In the genomic region with DNA sequence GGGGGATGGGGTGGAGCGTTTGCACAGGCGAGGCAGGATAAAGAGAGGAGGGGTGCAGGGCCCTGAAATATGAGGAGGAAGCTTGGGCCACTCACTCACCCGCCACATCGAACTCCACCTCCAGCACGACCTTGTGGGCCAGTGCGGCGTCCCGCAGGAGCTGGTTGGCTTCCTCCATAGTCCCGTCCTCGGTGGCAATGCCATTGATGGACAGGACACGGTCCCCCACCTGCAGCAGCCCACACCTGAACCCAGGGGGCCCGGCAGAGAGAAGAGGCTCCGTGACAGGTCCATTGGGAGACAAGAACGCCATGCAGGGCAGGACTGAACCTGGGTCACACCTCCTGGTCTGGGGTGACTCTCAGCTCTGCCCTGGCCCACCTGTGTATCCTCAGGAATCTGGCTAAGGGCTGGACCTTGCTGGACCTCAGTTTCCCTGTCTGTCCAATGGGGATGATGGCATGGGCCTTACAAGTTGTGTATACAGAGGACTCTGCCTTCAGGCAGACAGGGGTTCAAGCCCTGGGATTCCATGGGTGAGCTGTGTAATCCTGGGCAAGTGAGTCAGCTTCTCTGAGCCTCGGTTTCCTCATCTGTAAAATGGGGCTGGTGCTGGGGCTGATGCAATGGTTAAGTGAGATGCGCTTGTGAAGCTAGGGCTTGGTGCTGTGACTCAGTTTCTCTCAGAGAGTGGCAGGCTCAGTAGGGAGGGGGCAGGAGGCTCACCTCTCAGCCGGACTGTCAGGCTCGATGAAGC, we compare ENCODE assay signal across 18 cellular contexts. TPM values are rescaled to one million over a fixed set of nuclear protein-coding genes. Genes with fewer than 3 reads are reported as not detected.
DNase-seq lines count a peak whose midpoint lies in the region; ATAC-seq and TF ChIP-seq lines count a peak whose summit lies in the region.
"Had no signal": no experiment of that assay in that cellular context is flagged by ENCODE, and none has a peak within 500 bp of the region (broad histone marks: within the 10 kb centered on the region; RNA-seq: fewer than 3 reads in every experiment).

No MANE protein-coding gene starts in this region.

- intact Hi-C loops in activated CD4-positive, alpha-beta memory T cell treated with anti-CD3 and anti-CD28 coated beads for 36 hours (cut with micrococcal nuclease) = loop anchor here (2.0 kb wide), 1 partner anchor 35 kb away; no protein-coding TSS in a partner anchor
- intact Hi-C loops in ovary (cut with DNase I) = no loop called here

- H3K4ac ChIP-seq in H9 (ENCODE audit: low read depth, low read length) = no peak overlapping the region

- H3K4me1 Mint-ChIP-seq in activated CD4-positive, alpha-beta memory T cell treated with anti-CD3 and anti-CD28 coated beads for 36 hours (ENCODE audit: low read depth) = peaks cover 4% of the 10 kb centered on the region
- H3K4me1 Mint-ChIP-seq in activated CD4-positive, alpha-beta memory T cell treated with anti-CD3 and anti-CD28 coated beads, Interleukin-2, amount 10 ng/mL, durations not matched to agents 7 days and 5 days = no peaks in the 10 kb centered on the region
- H3K4me1 Mint-ChIP-seq in H9 = peaks cover 12 to 19% of the 10 kb centered on the region in 2 experiments
- no peaks in the 10 kb centered on the region for H3K4me1 Mint-ChIP-seq in endodermal cell

- H3K4me3 ChIP-seq in endodermal cell (ENCODE audit: low read length) (no peak overlapping the region), ovary (no peak overlapping the region)

- WGBS in H9 (ENCODE audit: extremely low coverage, insufficient read length, low lambda C conversion rate) = no CpG with 5 or more reads among the region's 18 CpGs
- 90 to 97% methylated on average over 10 to 18 of the region's 18 CpGs for WGBS in endodermal cell (ENCODE audit: insufficient coverage in 1 of 2, insufficient read length in 1 of 2), 2 experiments
- 76 to 82% (median 76%) methylated on average over 14 to 18 of the region's 18 CpGs for WGBS in ovary, 3 donors

- no peaks in the 10 kb centered on the region for H3K79me1 ChIP-seq in H9 (ENCODE audit: insufficient read depth, low read depth, low read length, poor library complexity, severe bottlenecking)

- H2BK5ac ChIP-seq in H9 (ENCODE audit: insufficient read length, low read length) = no peak overlapping the region

- no peak for TF ChIP-seq POLR2A in ovary (IDR thresholded peaks at IDR 0.05)

- H3K36me3 ChIP-seq in endodermal cell (ENCODE audit: control insufficient read depth, insufficient read depth, low read length) (no peaks in the 10 kb centered on the region), ovary (no peaks in the 10 kb centered on the region)

- POLR2A ChIA-PET in activated CD4-positive, alpha-beta memory T cell treated with anti-CD3 and anti-CD28 coated beads for 36 hours (lab: Charles Lee) = no interaction called here
- POLR2A ChIA-PET in activated CD4-positive, alpha-beta memory T cell treated with anti-CD3 and anti-CD28 coated beads, Interleukin-2, amount 10 ng/mL, durations not matched to agents 7 days and 5 days (lab: Charles Lee) = no interaction called here

- H3K4me1 ChIP-seq in H9 (ENCODE audit: insufficient read depth, low read length) (no peaks in the 10 kb centered on the region; the same call in 1 of the 2 replicates), endodermal cell (ENCODE audit: control insufficient read depth, insufficient read depth, low read length) (no peaks in the 10 kb centered on the region), ovary (ENCODE audit: insufficient read depth) (no peaks in the 10 kb centered on the region)

- peak; percentile 3 for DNase-seq in activated CD4-positive, alpha-beta memory T cell treated with anti-CD3 and anti-CD28 coated beads for 36 hours
- DNase-seq in activated CD4-positive, alpha-beta memory T cell treated with anti-CD3 and anti-CD28 coated beads, Interleukin-2, amount 10 ng/mL, durations not matched to agents 7 days and 5 days = no peak
- DNase-seq in H9 = peak; percentile 26
- DNase-seq in endodermal cell = peak; percentile 44
- peak in 3 of 5 donors; percentile 9 to 23 (median 14) for DNase-seq in ovary
- DNase-seq in activated gamma-delta T cell treated with Interleukin-2 at 50 U/mL for 16 hours = no peak
- DNase-seq: 8988T; CD4-positive, alpha-beta memory T cell; DMS53; H7; NCI-H1417; NCI-H187 treated with DMSO at 0.1 percent for 48 hours; NCI-H526 treated with DMSO at 0.1 percent for 48 hours; OCI-M1 had no signal

- no peaks in the 10 kb centered on the region for H3K79me2 ChIP-seq in H9 (ENCODE audit: insufficient read depth, low read length)

- CTCF ChIA-PET in activated CD4-positive, alpha-beta memory T cell treated with anti-CD3 and anti-CD28 coated beads for 36 hours (lab: Charles Lee) = interaction anchor here (6.4 kb wide), 1 partner anchor 34 kb away, joined by 41 read pairs; no protein-coding TSS in a partner anchor
- CTCF ChIA-PET in activated CD4-positive, alpha-beta memory T cell treated with anti-CD3 and anti-CD28 coated beads, Interleukin-2, amount 10 ng/mL, durations not matched to agents 7 days and 5 days (lab: Charles Lee) = no interaction called here

- H2BK15ac ChIP-seq in H9 (ENCODE audit: low read depth, low read length) = no peak overlapping the region

- H2BK20ac ChIP-seq in H9 (ENCODE audit: low read depth, low read length, poor library complexity, severe bottlenecking) = no peak overlapping the region

- H3K9me3 ChIP-seq in H9 (ENCODE audit: control insufficient read depth, low read depth, low read length) (no peaks in the 10 kb centered on the region), endodermal cell (ENCODE audit: control insufficient read depth, low read length) (no peaks in the 10 kb centered on the region), ovary (no peaks in the 10 kb centered on the region)

- peaks cover 3% of the 10 kb centered on the region for H3K27me3 Mint-ChIP-seq in activated CD4-positive, alpha-beta memory T cell treated with anti-CD3 and anti-CD28 coated beads for 36 hours
- H3K27me3 Mint-ChIP-seq in activated CD4-positive, alpha-beta memory T cell treated with anti-CD3 and anti-CD28 coated beads, Interleukin-2, amount 10 ng/mL, durations not matched to agents 7 days and 5 days = no peaks in the 10 kb centered on the region
- H3K27me3 Mint-ChIP-seq in H9 (ENCODE audit: low read depth) (peaks cover 3% of the 10 kb centered on the region), endodermal cell (ENCODE audit: insufficient read depth) (peaks cover 2% of the 10 kb centered on the region)

- no peak overlapping the region for H3K14ac ChIP-seq in H9 (ENCODE audit: insufficient read depth, low read length)

- H4K8ac ChIP-seq in H9 (replicated peaks; ENCODE audit: insufficient read length, low read depth, low read length) = no peak overlapping the region

- H3K56ac ChIP-seq in H9 (ENCODE audit: insufficient read length, low read depth, low read length) = no peak overlapping the region

- H3K4me2 ChIP-seq in H9 (ENCODE audit: insufficient read depth, insufficient read length, low read length) = no peak overlapping the region

- no peak for TF ChIP-seq EP300 in ovary (IDR thresholded peaks at IDR 0.05)

- no peak for ATAC-seq in HG02763 (IDR thresholded peaks at IDR 0.05; ENCODE audit: unreplicated experiment)
- no peak for ATAC-seq in HG03097 (IDR thresholded peaks at IDR 0.05; ENCODE audit: low FRiP score, unreplicated experiment)

- H2BK12ac ChIP-seq in H9 (ENCODE audit: insufficient read length, low read depth, low read length) = no peak overlapping the region

- no peak overlapping the region for H3K27ac ChIP-seq in H9 (ENCODE audit: insufficient read length, low read depth, low read length)
- no peak overlapping the region for H3K27ac ChIP-seq in endodermal cell (ENCODE audit: low read depth, low read length)
- no peak overlapping the region for H3K27ac ChIP-seq in ovary

- no peak overlapping the region for H3K4me3 Mint-ChIP-seq in activated CD4-positive, alpha-beta memory T cell treated with anti-CD3 and anti-CD28 coated beads for 36 hours
- no peak overlapping the region for H3K4me3 Mint-ChIP-seq in activated CD4-positive, alpha-beta memory T cell treated with anti-CD3 and anti-CD28 coated beads, Interleukin-2, amount 10 ng/mL, durations not matched to agents 7 days and 5 days
- H3K4me3 Mint-ChIP-seq in H9 (no peak overlapping the region), endodermal cell (no peak overlapping the region)
- H3K4me3 Mint-ChIP-seq: CD4-positive, alpha-beta memory T cell had no signal

- no peak overlapping the region for H3K27ac Mint-ChIP-seq in activated CD4-positive, alpha-beta memory T cell treated with anti-CD3 and anti-CD28 coated beads for 36 hours
- H3K27ac Mint-ChIP-seq in activated CD4-positive, alpha-beta memory T cell treated with anti-CD3 and anti-CD28 coated beads, Interleukin-2, amount 10 ng/mL, durations not matched to agents 7 days and 5 days = no peak overlapping the region
- H3K27ac Mint-ChIP-seq in H9 (no peak overlapping the region), endodermal cell (no peak overlapping the region)
- H3K27ac Mint-ChIP-seq: CD4-positive, alpha-beta memory T cell had no signal

- no peak overlapping the region for H2AFZ ChIP-seq in H9 (ENCODE audit: low read length)

- H4K20me1 ChIP-seq in H9 (ENCODE audit: control insufficient read depth, insufficient read depth, insufficient read length) = no peaks in the 10 kb centered on the region

- no peak overlapping the region for H2AK5ac ChIP-seq in H9 (ENCODE audit: insufficient read length, low read length)

- H2BK120ac ChIP-seq in H9 (ENCODE audit: low read depth, low read length, poor library complexity, severe bottlenecking) = no peak overlapping the region

- H3K9me3 Mint-ChIP-seq in activated CD4-positive, alpha-beta memory T cell treated with anti-CD3 and anti-CD28 coated beads for 36 hours = no peaks in the 10 kb centered on the region
- H3K9me3 Mint-ChIP-seq in activated CD4-positive, alpha-beta memory T cell treated with anti-CD3 and anti-CD28 coated beads, Interleukin-2, amount 10 ng/mL, durations not matched to agents 7 days and 5 days = no peaks in the 10 kb centered on the region
- H3K9me3 Mint-ChIP-seq in H9 (no peaks in the 10 kb centered on the region), endodermal cell (no peaks in the 10 kb centered on the region)

- H4K5ac ChIP-seq in H9 (ENCODE audit: insufficient read length, low read depth, low read length) = no peak overlapping the region

- H3K23ac ChIP-seq in H9 (ENCODE audit: insufficient read length, low read depth, low read length) = no peak overlapping the region

- H3T11ph ChIP-seq in H9 (ENCODE audit: low read length) = no peak overlapping the region

- H4K91ac ChIP-seq in H9 (ENCODE audit: insufficient read length, low read depth, low read length) = no peak overlapping the region

- TF ChIP-seq CTCF in H9 (conservative IDR thresholded peaks at IDR 0.05) (no peak), endodermal cell (conservative IDR thresholded peaks at IDR 0.05) (no peak), ovary (IDR thresholded peaks at IDR 0.05) (no peak)

- no peaks in the 10 kb centered on the region for H3K23me2 ChIP-seq in H9 (ENCODE audit: insufficient read length, low read depth, low read length, poor library complexity, severe bottlenecking)

- H3K9ac ChIP-seq in H9 (ENCODE audit: extremely low read depth, insufficient read length, low read length) (no peak overlapping the region), endodermal cell (ENCODE audit: extremely low read depth, low read length, poor library complexity, severe bottlenecking) (no peak overlapping the region)

- no peaks in the 10 kb centered on the region for H3K36me3 Mint-ChIP-seq in activated CD4-positive, alpha-beta memory T cell treated with anti-CD3 and anti-CD28 coated beads for 36 hours
- no peaks in the 10 kb centered on the region for H3K36me3 Mint-ChIP-seq in activated CD4-positive, alpha-beta memory T cell treated with anti-CD3 and anti-CD28 coated beads, Interleukin-2, amount 10 ng/mL, durations not matched to agents 7 days and 5 days (ENCODE audit: low read depth)
- no peaks in the 10 kb centered on the region for H3K36me3 Mint-ChIP-seq in H9 (ENCODE audit: insufficient read depth in 1 of 3, low read depth in 3 of 3)
- no peaks in the 10 kb centered on the region for H3K36me3 Mint-ChIP-seq in endodermal cell (ENCODE audit: low read depth)
- H3K36me3 Mint-ChIP-seq: CD4-positive, alpha-beta memory T cell had no signal

- no peak overlapping the region for H3K18ac ChIP-seq in H9 (ENCODE audit: insufficient read length, low read depth, low read length)

- H3K27me3 ChIP-seq in H9 (ENCODE audit: insufficient read depth, low read length) (no peaks in the 10 kb centered on the region), endodermal cell (ENCODE audit: control insufficient read depth, insufficient read depth, low read length, poor library complexity, severe bottlenecking) (no peaks in the 10 kb centered on the region), ovary (no peaks in the 10 kb centered on the region)

RNA-seq across cellular contexts. Expression of a gene that starts 26.4 kb away (rescaled TPM):
- not detected for total RNA-seq in activated CD4-positive, alpha-beta memory T cell treated with anti-CD3 and anti-CD28 coated beads for 36 hours
- total RNA-seq in activated CD4-positive, alpha-beta memory T cell treated with anti-CD3 and anti-CD28 coated beads, Interleukin-2, amount 10 ng/mL, durations not matched to agents 7 days and 5 days = under 1 TPM; 0.08 to 0.35 TPM
- total RNA-seq in H9 (2021) = 3.1 and 3.2 TPM in 2 replicates
- 1 to 10 TPM; 2.0 to 2.2 TPM for total RNA-seq in endodermal cell
- 1.1 TPM for polyA plus RNA-seq in endodermal cell (2013, experiment 1 of 2)
- polyA plus RNA-seq in endodermal cell (2013, experiment 2 of 2) = 0.79 TPM
- total RNA-seq in ovary = 10 to 100 TPM in 2 of 7 donors, 1 to 10 TPM in 5; 1.1 to 19.4 (median 5.4) TPM
- 10 to 100 TPM in 1 of 2 donors, 1 to 10 TPM in 1; 1.6 to 11.2 TPM for polyA plus RNA-seq in ovary
- total RNA-seq: Calu3; CD4-positive, alpha-beta memory T cell; HT1080 had no signal
- polyA plus RNA-seq: CD4-positive, alpha-beta memory T cell had no signal

Comparison
In these comparisons a context has a peak if more than half of its experiments do, and no peak if none do; other contexts are left out.
1. DNase-seq: peak in activated CD4-positive, alpha-beta memory T cell treated with anti-CD3 and anti-CD28 coated beads for 36 hours (single experiment), H9 (single experiment), endodermal cell (single experiment) and ovary (3 of 5); none in activated CD4-positive, alpha-beta memory T cell treated with anti-CD3 and anti-CD28 coated beads, Interleukin-2, amount 10 ng/mL, durations not matched to agents 7 days and 5 days (single experiment) and activated gamma-delta T cell treated with Interleukin-2 at 50 U/mL for 16 hours (single experiment).